In the genomic region with DNA sequence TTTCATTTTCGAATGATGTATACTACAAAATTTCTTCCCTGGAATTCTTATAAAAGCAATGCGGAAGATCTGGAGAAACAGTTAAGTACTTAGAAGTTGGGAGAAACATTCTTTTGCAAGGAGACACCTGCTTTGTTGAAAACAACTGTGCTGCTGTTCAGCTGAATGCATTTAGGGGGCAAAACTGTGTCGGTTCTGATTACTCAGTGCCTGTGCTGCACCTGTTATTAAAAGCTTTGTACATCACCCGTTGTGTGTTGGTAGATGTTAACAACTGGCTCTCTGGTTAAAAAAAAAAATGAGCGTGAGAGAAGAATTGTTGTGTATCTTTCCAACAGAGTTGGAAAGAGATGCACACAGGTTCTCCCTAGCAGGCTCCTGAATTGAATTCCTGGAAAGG, we compare ENCODE assay signal across 36 cellular contexts.
"Had no signal": no experiment of that assay in that cellular context is flagged by ENCODE, and none has a peak within 500 bp of the region (broad histone marks: within the 10 kb centered on the region; RNA-seq: fewer than 3 reads in every experiment).

No MANE protein-coding gene starts in this region.

- H3K27me3 Mint-ChIP-seq: activated B cell treated with CpG ODN at 0.5 μM for 24 hours; activated CD4-positive, alpha-beta memory T cell treated with anti-CD3 and anti-CD28 coated beads for 36 hours had no signal

- DNase-seq: activated B cell treated with CpG ODN at 0.5 μM for 24 hours; activated CD4-positive, alpha-beta memory T cell treated with anti-CD3 and anti-CD28 coated beads for 36 hours; activated CD4-positive, alpha-beta T cell treated with anti-CD3 and anti-CD28 coated beads for 4 hours; activated CD4-positive, alpha-beta T cell treated with anti-CD3 and anti-CD28 coated beads, Interleukin-2, amount 50 U/mL, for 1 hour; activated CD4-positive, CD25-positive, alpha-beta regulatory T cell treated with anti-CD3 and anti-CD28 coated beads, Interleukin-2, amount 50 U/mL, for 72 hours; activated CD8-positive, alpha-beta memory T cell treated with anti-CD3 and anti-CD28 coated beads, Interleukin-2, amount 50 U/mL, for 4 hours; activated gamma-delta T cell treated with Interleukin-2 at 50 U/mL for 16 hours; activated naive CD4-positive, alpha-beta T cell treated with anti-CD3 and anti-CD28 coated beads for 36 hours; activated T-cell treated with anti-CD3 and anti-CD28 coated beads for 4 hours; activated T-cell treated with anti-CD3 and anti-CD28 coated beads, Interleukin-2, amount 50 U/mL, for 4 hours; adrenal gland; body of pancreas; Kasumi-1; KG1; NCI-H1105; NCI-H1417 treated with DMSO at 0.1 percent for 48 hours; NCI-H1930; NCI-H2081 treated with DMSO at 0.1 percent for 48 hours; NCI-H2171 treated with DMSO at 0.1 percent for 48 hours; NCI-H2227 treated with DMSO at 0.1 percent for 48 hours; NCI-H446; NCI-H510A treated with DMSO at 0.1 percent for 48 hours; NCI-H526 treated with DMSO at 0.1 percent for 48 hours; PC-3; Peyer's patch; RPMI8226; SIG-M5; SW 1271; T-helper 1 cell; T-helper 2 cell; T-helper 9 cell had no signal

- H3K9me3 Mint-ChIP-seq: activated B cell treated with CpG ODN at 0.5 μM for 24 hours; activated CD4-positive, alpha-beta memory T cell treated with anti-CD3 and anti-CD28 coated beads for 36 hours; activated naive CD4-positive, alpha-beta T cell treated with anti-CD3 and anti-CD28 coated beads for 36 hours; activated T-cell treated with anti-CD3 and anti-CD28 coated beads, Interleukin-2, amount 50 U/mL, for 4 hours; activated T-helper 1 cell treated with anti-CD3 and anti-CD28 coated beads, Interleukin-12 subunit alpha, Interleukin-12 subunit beta, Interleukin-2, Interleukin-4 antibody, amounts not matched to agents 30 ng/mL and 10 ng/mL and 1 ng/mL, durations not matched to agents 14 hours and 24 hours and 36 hours had no signal

- H3K4me1 Mint-ChIP-seq: activated B cell treated with CpG ODN at 0.5 μM for 24 hours had no signal

- H3K36me3 ChIP-seq: adrenal gland, breast epithelium, Peyer's patch had no signal

- H3K9me3 ChIP-seq: adrenal gland, body of pancreas, breast epithelium, Peyer's patch had no signal

- H3K27ac Mint-ChIP-seq: activated B cell treated with CpG ODN at 0.5 μM for 24 hours; activated CD4-positive, alpha-beta memory T cell treated with anti-CD3 and anti-CD28 coated beads for 36 hours; activated naive CD4-positive, alpha-beta T cell treated with anti-CD3 and anti-CD28 coated beads for 36 hours; activated naive CD4-positive, alpha-beta T cell treated with anti-CD3 and anti-CD28 coated beads, Interleukin-2, amount 50 U/mL, for 72 hours; activated T-helper 1 cell treated with anti-CD3 and anti-CD28 coated beads, Interleukin-12 subunit alpha, Interleukin-12 subunit beta, Interleukin-2, Interleukin-4 antibody, amounts not matched to agents 30 ng/mL and 10 ng/mL and 1 ng/mL, durations not matched to agents 14 hours and 24 hours and 36 hours had no signal

- H3K4me3 Mint-ChIP-seq: activated B cell treated with CpG ODN at 0.5 μM for 24 hours; activated CD4-positive, alpha-beta memory T cell treated with anti-CD3 and anti-CD28 coated beads for 36 hours; activated naive CD4-positive, alpha-beta T cell treated with anti-CD3 and anti-CD28 coated beads for 36 hours; activated T-cell treated with anti-CD3 and anti-CD28 coated beads, Interleukin-2, amount 50 U/mL, for 4 hours; activated T-helper 1 cell treated with anti-CD3 and anti-CD28 coated beads, Interleukin-12 subunit alpha, Interleukin-12 subunit beta, Interleukin-2, Interleukin-4 antibody, amounts not matched to agents 30 ng/mL and 10 ng/mL and 1 ng/mL, durations not matched to agents 14 hours and 24 hours and 36 hours had no signal

- H3K27ac ChIP-seq: adrenal gland, body of pancreas, breast epithelium, Peyer's patch, VCaP had no signal

- H3K36me3 Mint-ChIP-seq: activated CD4-positive, alpha-beta memory T cell treated with anti-CD3 and anti-CD28 coated beads for 36 hours; activated naive CD4-positive, alpha-beta T cell treated with anti-CD3 and anti-CD28 coated beads, Interleukin-2, amount 50 U/mL, for 72 hours had no signal

- H3K4me3 ChIP-seq: adrenal gland, body of pancreas, breast epithelium, Peyer's patch had no signal

- H3K4me1 ChIP-seq: adrenal gland, body of pancreas, breast epithelium, Peyer's patch had no signal

- H3K27me3 ChIP-seq: adrenal gland, body of pancreas, breast epithelium, Peyer's patch had no signal

- ATAC-seq: activated naive CD4-positive, alpha-beta T cell treated with anti-CD3 and anti-CD28 coated beads, Interleukin-2, amount 50 U/mL, for 72 hours; activated T-cell treated with anti-CD3 and anti-CD28 coated beads, Interleukin-2, amount 50 U/mL, for 4 hours; body of pancreas; PC-3; Right ventricle myocardium inferior had no signal
